8 cellular contexts compared by ENCODE assay signal in genomic region chrX:131816551-131817136, GRCh38.
DNase-seq lines count a peak whose midpoint lies in the region; ATAC-seq and TF ChIP-seq lines count a peak whose summit lies in the region.

No MANE protein-coding gene starts in this region.

- no peaks in the 10 kb centered on the region for H3K27me3 ChIP-seq in left lung

- H3K9me3 ChIP-seq in left lung, result no peaks in the 10 kb centered on the region

- TF ChIP-seq CTCF in GM12873 (IDR thresholded peaks at IDR 0.05; ENCODE audit: insufficient read depth, low read depth, low read length, missing control alignments), result peak; percentile 57
- peak in 1 of 2 donors; percentile 37 for TF ChIP-seq CTCF in left lung (IDR thresholded peaks at IDR 0.05)
- no peak for TF ChIP-seq CTCF in mesothelial cell of epicardium (IDR thresholded peaks at IDR 0.05; ENCODE audit: unreplicated experiment)

- no peaks in the 10 kb centered on the region for H3K36me3 Mint-ChIP-seq in T-helper 1 cell treated with Interleukin-12 subunit alpha and Interleukin-12 subunit beta and Interleukin-4 antibody, amounts not matched to agents 30 μg/mL and 1 μg/mL, for 36 hours (ENCODE audit: low read depth)
- H3K36me3 Mint-ChIP-seq in mesothelial cell of epicardium, result peaks cover 52% of the 10 kb centered on the region

- DNase-seq in anterior cingulate cortex (lab: John Stamatoyannopoulos, UW), result peak in 38 of 58 donors; percentile 0 to 91 (median 40)
- DNase-seq in left lung, result peak in 1 of 2 donors; percentile 75
- DNase-seq in stimulated activated CD8-positive, alpha-beta memory T cell treated with anti-CD3 and anti-CD28 coated beads, Interleukin-7, amount 100 ng/mL, for 24 hours (ENCODE audit: low read depth), result peak; percentile 17
- DNase-seq in mesothelial cell of epicardium (ENCODE audit: low spot score in 2 of 2, unreplicated experiment in 2 of 2), result no peak
- no peak for DNase-seq in KBM-7

- H3K4me3 Mint-ChIP-seq in T-helper 1 cell treated with Interleukin-12 subunit alpha and Interleukin-12 subunit beta and Interleukin-4 antibody, amounts not matched to agents 30 μg/mL and 1 μg/mL, for 36 hours, result peak overlapping the region; percentile 61
- no peak overlapping the region for H3K4me3 Mint-ChIP-seq in mesothelial cell of epicardium

- H3K4me3 ChIP-seq in left lung, result peak overlapping the region; percentile 20 to 21

- peak overlapping the region; percentile 60 to 68 for H3K27ac ChIP-seq in left lung

- no peaks in the 10 kb centered on the region for H3K9me3 Mint-ChIP-seq in T-helper 1 cell treated with Interleukin-12 subunit alpha and Interleukin-12 subunit beta and Interleukin-4 antibody, amounts not matched to agents 30 μg/mL and 1 μg/mL, for 36 hours
- H3K9me3 Mint-ChIP-seq in mesothelial cell of epicardium, result peaks cover 44% of the 10 kb centered on the region

- no peaks in the 10 kb centered on the region for H3K27me3 Mint-ChIP-seq in T-helper 1 cell treated with Interleukin-12 subunit alpha and Interleukin-12 subunit beta and Interleukin-4 antibody, amounts not matched to agents 30 μg/mL and 1 μg/mL, for 36 hours (ENCODE audit: low read depth)
- H3K27me3 Mint-ChIP-seq in mesothelial cell of epicardium (ENCODE audit: low read depth), result no peaks in the 10 kb centered on the region

- H3K36me3 ChIP-seq in left lung, result no peaks in the 10 kb centered on the region

- in situ Hi-C loops in KBM-7 (cut with MboI; ENCODE audit: low pct_unique_long_range_greater_than_20kb, low sequenced_read_pairs), result no loop called here

- intact Hi-C loops in left lung (cut with DNase I), result no loop called here

- peak overlapping the region; percentile 70 for H3K27ac Mint-ChIP-seq in T-helper 1 cell treated with Interleukin-12 subunit alpha and Interleukin-12 subunit beta and Interleukin-4 antibody, amounts not matched to agents 30 μg/mL and 1 μg/mL, for 36 hours
- H3K27ac Mint-ChIP-seq in mesothelial cell of epicardium, result no peak overlapping the region

- peaks cover 32% of the 10 kb centered on the region for H3K4me1 Mint-ChIP-seq in T-helper 1 cell treated with Interleukin-12 subunit alpha and Interleukin-12 subunit beta and Interleukin-4 antibody, amounts not matched to agents 30 μg/mL and 1 μg/mL, for 36 hours (ENCODE audit: low read depth)
- H3K4me1 Mint-ChIP-seq in mesothelial cell of epicardium, result no peaks in the 10 kb centered on the region

- no peaks in the 10 kb centered on the region for H3K4me1 ChIP-seq in left lung

- ATAC-seq in HG02852 (IDR thresholded peaks at IDR 0.05; ENCODE audit: unreplicated experiment) (peak; percentile 65), left lung (peak; percentile 86)

Comparison
In these comparisons a context has a peak if more than half of its experiments do, and no peak if none do; other contexts are left out.
1. DNase-seq: peak in anterior cingulate cortex (38 of 58) and stimulated activated CD8-positive, alpha-beta memory T cell treated with anti-CD3 and anti-CD28 coated beads, Interleukin-7, amount 100 ng/mL, for 24 hours (single experiment); none in mesothelial cell of epicardium (0 of 2) and KBM-7 (single experiment).